1 cellular context compared by ENCODE assay signal in genomic region chr5:148383564-148384388, GRCh38.
TF ChIP-seq lines count a peak whose summit lies in the region.

Gene FBXO38 (plus strand): TSS chr5:148383958. CDS start chr5:148394777, 10,819 bp downstream.

TF ChIP-seq in HEK293, 187 proteins besides CTCF, POLR2A, EP300 and RAD21 (continued from another document and continues in another):
- TF ChIP-seq REST (tag by site-specific recombination; IDR thresholded peaks at IDR 0.05) = no peak
- peak; percentile 99 for TF ChIP-seq ZNF394 (tag by site-specific recombination; IDR thresholded peaks at IDR 0.05; ENCODE audit: borderline replicate concordance)
- TF ChIP-seq ZNF433 (tag by site-specific recombination; IDR thresholded peaks at IDR 0.05; ENCODE audit: low read depth) = no peak
- TF ChIP-seq FEZF1 (tag by site-specific recombination; IDR thresholded peaks at IDR 0.05) = no peak
- TF ChIP-seq ZNF501 (tag by site-specific recombination; IDR thresholded peaks at IDR 0.05) = peak; percentile 74; the same call in 1 of the 2 replicates
- TF ChIP-seq ZNF211 (tag by site-specific recombination; IDR thresholded peaks at IDR 0.05; ENCODE audit: low read depth) = no peak
- TF ChIP-seq, protein P1, sequence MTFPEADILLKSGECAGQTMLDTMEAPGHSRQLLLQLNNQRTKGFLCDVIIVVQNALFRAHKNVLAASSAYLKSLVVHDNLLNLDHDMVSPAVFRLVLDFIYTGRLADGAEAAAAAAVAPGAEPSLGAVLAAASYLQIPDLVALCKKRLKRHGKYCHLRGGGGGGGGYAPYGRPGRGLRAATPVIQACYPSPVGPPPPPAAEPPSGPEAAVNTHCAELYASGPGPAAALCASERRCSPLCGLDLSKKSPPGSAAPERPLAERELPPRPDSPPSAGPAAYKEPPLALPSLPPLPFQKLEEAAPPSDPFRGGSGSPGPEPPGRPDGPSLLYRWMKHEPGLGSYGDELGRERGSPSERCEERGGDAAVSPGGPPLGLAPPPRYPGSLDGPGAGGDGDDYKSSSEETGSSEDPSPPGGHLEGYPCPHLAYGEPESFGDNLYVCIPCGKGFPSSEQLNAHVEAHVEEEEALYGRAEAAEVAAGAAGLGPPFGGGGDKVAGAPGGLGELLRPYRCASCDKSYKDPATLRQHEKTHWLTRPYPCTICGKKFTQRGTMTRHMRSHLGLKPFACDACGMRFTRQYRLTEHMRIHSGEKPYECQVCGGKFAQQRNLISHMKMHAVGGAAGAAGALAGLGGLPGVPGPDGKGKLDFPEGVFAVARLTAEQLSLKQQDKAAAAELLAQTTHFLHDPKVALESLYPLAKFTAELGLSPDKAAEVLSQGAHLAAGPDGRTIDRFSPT (tag by site-specific recombination; IDR thresholded peaks at IDR 0.05) = no peak
- no peak for TF ChIP-seq ZNF169 (tag by site-specific recombination; IDR thresholded peaks at IDR 0.05)
- peak; percentile 81 for TF ChIP-seq ZNF335 (tag by site-specific recombination; conservative IDR thresholded peaks at IDR 0.05)
- no peak for TF ChIP-seq ZNF146 (tag by site-specific recombination; IDR thresholded peaks at IDR 0.05)
- 0 out of 2 replicates have a peak, but pooled peaks have one; percentile 25 for TF ChIP-seq ZBTB21 (tag by site-specific recombination; IDR thresholded peaks at IDR 0.05)
- no peak for TF ChIP-seq PRDM6 (tag by site-specific recombination; IDR thresholded peaks at IDR 0.05)
- TF ChIP-seq ZNF114 (tag by site-specific recombination; IDR thresholded peaks at IDR 0.05) = no peak
- TF ChIP-seq HOXD13 (CRISPR knock-in tag; IDR thresholded peaks at IDR 0.05; ENCODE audit: borderline replicate concordance) = no peak
- no peak for TF ChIP-seq ZNF837 (tag by site-specific recombination; IDR thresholded peaks at IDR 0.05)
- TF ChIP-seq ZNF354C (tag by site-specific recombination; IDR thresholded peaks at IDR 0.05; ENCODE audit: borderline replicate concordance, low read depth) = no peak
- no peak for TF ChIP-seq WT1 (tag by site-specific recombination; IDR thresholded peaks at IDR 0.05)
- TF ChIP-seq ZNF792 (tag by site-specific recombination; IDR thresholded peaks at IDR 0.05) = no peak
- no peak for TF ChIP-seq ZFP69B (tag by site-specific recombination; IDR thresholded peaks at IDR 0.05)
- TF ChIP-seq ZNF366 (tag by site-specific recombination; conservative IDR thresholded peaks at IDR 0.05) = peak; percentile 46; the same call in 1 of the 2 replicates
- TF ChIP-seq TRIM28 (IDR thresholded peaks at IDR 0.05; ENCODE audit: borderline replicate concordance, low read length) = no peak
- no peak for TF ChIP-seq ZNF223 (tag by site-specific recombination; IDR thresholded peaks at IDR 0.05)
- peak; percentile 92 for TF ChIP-seq YY2 (tag by site-specific recombination; IDR thresholded peaks at IDR 0.05)
- TF ChIP-seq SP7 (tag by site-specific recombination; IDR thresholded peaks at IDR 0.05) = peak; percentile 59
- TF ChIP-seq, protein P2, sequence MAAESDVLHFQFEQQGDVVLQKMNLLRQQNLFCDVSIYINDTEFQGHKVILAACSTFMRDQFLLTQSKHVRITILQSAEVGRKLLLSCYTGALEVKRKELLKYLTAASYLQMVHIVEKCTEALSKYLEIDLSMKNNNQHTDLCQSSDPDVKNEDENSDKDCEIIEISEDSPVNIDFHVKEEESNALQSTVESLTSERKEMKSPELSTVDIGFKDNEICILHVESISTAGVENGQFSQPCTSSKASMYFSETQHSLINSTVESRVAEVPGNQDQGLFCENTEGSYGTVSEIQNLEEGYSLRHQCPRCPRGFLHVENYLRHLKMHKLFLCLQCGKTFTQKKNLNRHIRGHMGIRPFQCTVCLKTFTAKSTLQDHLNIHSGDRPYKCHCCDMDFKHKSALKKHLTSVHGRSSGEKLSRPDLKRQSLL (tag by site-specific recombination; IDR thresholded peaks at IDR 0.05) = no peak; the same call in 1 of the 2 replicates
- TF ChIP-seq, protein P3, sequence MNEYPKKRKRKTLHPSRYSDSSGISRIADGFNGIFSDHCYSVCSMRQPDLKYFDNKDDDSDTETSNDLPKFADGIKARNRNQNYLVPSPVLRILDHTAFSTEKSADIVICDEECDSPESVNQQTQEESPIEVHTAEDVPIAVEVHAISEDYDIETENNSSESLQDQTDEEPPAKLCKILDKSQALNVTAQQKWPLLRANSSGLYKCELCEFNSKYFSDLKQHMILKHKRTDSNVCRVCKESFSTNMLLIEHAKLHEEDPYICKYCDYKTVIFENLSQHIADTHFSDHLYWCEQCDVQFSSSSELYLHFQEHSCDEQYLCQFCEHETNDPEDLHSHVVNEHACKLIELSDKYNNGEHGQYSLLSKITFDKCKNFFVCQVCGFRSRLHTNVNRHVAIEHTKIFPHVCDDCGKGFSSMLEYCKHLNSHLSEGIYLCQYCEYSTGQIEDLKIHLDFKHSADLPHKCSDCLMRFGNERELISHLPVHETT (tag by site-specific recombination; IDR thresholded peaks at IDR 0.05) = peak; percentile 79; the same call in 1 of the 2 replicates
- TF ChIP-seq REPIN1 (tag by site-specific recombination; IDR thresholded peaks at IDR 0.05; ENCODE audit: low read depth) = no peak
- no peak for TF ChIP-seq ZNF670 (tag by site-specific recombination; IDR thresholded peaks at IDR 0.05; ENCODE audit: low read depth)
- no peak for TF ChIP-seq ZNF140 (tag by site-specific recombination; IDR thresholded peaks at IDR 0.05)
- peak; percentile 96 for TF ChIP-seq ZBTB17 (tag by site-specific recombination; IDR thresholded peaks at IDR 0.05)
- TF ChIP-seq, protein P4, sequence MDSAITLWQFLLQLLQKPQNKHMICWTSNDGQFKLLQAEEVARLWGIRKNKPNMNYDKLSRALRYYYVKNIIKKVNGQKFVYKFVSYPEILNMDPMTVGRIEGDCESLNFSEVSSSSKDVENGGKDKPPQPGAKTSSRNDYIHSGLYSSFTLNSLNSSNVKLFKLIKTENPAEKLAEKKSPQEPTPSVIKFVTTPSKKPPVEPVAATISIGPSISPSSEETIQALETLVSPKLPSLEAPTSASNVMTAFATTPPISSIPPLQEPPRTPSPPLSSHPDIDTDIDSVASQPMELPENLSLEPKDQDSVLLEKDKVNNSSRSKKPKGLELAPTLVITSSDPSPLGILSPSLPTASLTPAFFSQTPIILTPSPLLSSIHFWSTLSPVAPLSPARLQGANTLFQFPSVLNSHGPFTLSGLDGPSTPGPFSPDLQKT (IDR thresholded peaks at IDR 0.05; ENCODE audit: borderline replicate concordance, low read depth, low read length) = no peak; the same call in 1 of the 2 replicates
- TF ChIP-seq SP3 (tag by site-specific recombination; IDR thresholded peaks at IDR 0.05) = peak; percentile 87
- no peak for TF ChIP-seq KLF16 (tag by site-specific recombination; IDR thresholded peaks at IDR 0.05)
- no peak for TF ChIP-seq ZNF626 (tag by site-specific recombination; IDR thresholded peaks at IDR 0.05)
- TF ChIP-seq, protein P5, sequence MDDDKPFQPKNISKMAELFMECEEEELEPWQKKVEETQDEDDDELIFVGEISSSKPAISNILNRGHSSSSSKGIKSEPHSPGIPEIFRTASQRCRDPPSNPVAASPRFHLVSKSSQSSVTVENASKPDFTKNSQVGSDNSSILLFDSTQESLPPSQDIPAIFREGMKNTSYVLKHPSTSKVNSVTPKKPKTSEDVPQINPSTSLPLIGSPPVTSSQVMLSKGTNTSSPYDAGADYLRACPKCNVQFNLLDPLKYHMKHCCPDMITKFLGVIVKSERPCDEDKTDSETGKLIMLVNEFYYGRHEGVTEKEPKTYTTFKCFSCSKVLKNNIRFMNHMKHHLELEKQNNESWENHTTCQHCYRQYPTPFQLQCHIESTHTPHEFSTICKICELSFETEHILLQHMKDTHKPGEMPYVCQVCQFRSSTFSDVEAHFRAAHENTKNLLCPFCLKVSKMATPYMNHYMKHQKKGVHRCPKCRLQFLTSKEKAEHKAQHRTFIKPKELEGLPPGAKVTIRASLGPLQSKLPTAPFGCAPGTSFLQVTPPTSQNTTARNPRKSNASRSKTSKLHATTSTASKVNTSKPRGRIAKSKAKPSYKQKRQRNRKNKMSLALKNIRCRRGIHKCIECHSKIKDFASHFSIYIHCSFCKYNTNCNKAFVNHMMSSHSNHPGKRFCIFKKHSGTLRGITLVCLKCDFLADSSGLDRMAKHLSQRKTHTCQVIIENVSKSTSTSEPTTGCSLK (tag by site-specific recombination; IDR thresholded peaks at IDR 0.05) = no peak
- TF ChIP-seq ZNF416 (tag by site-specific recombination; IDR thresholded peaks at IDR 0.05) = no peak
- TF ChIP-seq ZNF521 (tag by site-specific recombination; IDR thresholded peaks at IDR 0.05) = no peak
- peak; percentile 35; the same call in 1 of the 2 replicates for TF ChIP-seq ZNF558 (tag by site-specific recombination; IDR thresholded peaks at IDR 0.05)
- TF ChIP-seq, protein P6, sequence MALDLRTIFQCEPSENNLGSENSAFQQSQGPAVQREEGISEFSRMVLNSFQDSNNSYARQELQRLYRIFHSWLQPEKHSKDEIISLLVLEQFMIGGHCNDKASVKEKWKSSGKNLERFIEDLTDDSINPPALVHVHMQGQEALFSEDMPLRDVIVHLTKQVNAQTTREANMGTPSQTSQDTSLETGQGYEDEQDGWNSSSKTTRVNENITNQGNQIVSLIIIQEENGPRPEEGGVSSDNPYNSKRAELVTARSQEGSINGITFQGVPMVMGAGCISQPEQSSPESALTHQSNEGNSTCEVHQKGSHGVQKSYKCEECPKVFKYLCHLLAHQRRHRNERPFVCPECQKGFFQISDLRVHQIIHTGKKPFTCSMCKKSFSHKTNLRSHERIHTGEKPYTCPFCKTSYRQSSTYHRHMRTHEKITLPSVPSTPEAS (tag by site-specific recombination; IDR thresholded peaks at IDR 0.05) = no peak
- TF ChIP-seq, protein P7, sequence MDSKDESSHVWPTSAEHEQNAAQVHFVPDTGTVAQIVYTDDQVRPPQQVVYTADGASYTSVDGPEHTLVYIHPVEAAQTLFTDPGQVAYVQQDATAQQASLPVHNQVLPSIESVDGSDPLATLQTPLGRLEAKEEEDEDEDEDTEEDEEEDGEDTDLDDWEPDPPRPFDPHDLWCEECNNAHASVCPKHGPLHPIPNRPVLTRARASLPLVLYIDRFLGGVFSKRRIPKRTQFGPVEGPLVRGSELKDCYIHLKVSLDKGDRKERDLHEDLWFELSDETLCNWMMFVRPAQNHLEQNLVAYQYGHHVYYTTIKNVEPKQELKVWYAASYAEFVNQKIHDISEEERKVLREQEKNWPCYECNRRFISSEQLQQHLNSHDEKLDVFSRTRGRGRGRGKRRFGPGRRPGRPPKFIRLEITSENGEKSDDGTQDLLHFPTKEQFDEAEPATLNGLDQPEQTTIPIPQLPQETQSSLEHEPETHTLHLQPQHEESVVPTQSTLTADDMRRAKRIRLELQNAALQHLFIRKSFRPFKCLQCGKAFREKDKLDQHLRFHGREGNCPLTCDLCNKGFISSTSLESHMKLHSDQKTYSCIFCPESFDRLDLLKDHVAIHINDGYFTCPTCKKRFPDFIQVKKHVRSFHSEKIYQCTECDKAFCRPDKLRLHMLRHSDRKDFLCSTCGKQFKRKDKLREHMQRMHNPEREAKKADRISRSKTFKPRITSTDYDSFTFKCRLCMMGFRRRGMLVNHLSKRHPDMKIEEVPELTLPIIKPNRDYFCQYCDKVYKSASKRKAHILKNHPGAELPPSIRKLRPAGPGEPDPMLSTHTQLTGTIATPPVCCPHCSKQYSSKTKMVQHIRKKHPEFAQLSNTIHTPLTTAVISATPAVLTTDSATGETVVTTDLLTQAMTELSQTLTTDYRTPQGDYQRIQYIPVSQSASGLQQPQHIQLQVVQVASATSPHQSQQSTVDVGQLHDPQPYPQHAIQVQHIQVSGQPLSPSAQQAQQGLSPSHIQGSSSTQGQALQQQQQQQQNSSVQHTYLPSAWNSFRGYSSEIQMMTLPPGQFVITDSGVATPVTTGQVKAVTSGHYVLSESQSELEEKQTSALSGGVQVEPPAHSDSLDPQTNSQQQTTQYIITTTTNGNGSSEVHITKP (tag by site-specific recombination; IDR thresholded peaks at IDR 0.05) = peak; percentile 36; the same call in 1 of the 2 replicates
- TF ChIP-seq ZNF174 (tag by site-specific recombination; IDR thresholded peaks at IDR 0.05) = no peak
- TF ChIP-seq ZNF266 (tag by site-specific recombination; IDR thresholded peaks at IDR 0.05; ENCODE audit: low read depth) = no peak
